ENCODE assay signal across 26 cellular contexts in genomic region chr9:37242089-37242488, GRCh38.
"Had no signal": no experiment of that assay in that cellular context is flagged by ENCODE, and none has a peak within 500 bp of the region (broad histone marks: within the 10 kb centered on the region; RNA-seq: fewer than 3 reads in every experiment).

No MANE protein-coding gene starts in this region.

- H3K9me3 ChIP-seq: colonic mucosa, esophagus muscularis mucosa, gastroesophageal sphincter, heart left ventricle, left lung, ovary, psoas muscle, spleen, thoracic aorta, tibial nerve, upper lobe of left lung had no signal

- FAIRE-seq: endothelial cell of umbilical vein, urothelium cell line had no signal

- DNase-seq: colonic mucosa; effector memory CD4-positive, alpha-beta T cell; foreskin keratinocyte; heart left ventricle; left cardiac atrium; left lung; mesendoderm; midbrain; natural killer cell; occipital lobe; ovary; posterior cingulate gyrus; psoas muscle; right cardiac atrium; spleen; stimulated activated naive B cell treated with anti-CD40 and anti-IgM and Interleukin-4, amounts not matched to agents 10 μg/mL and 1 μg/mL and 100 μg/mL, for 72 hours; upper lobe of left lung had no signal

- H3K36me3 ChIP-seq: colonic mucosa, esophagus muscularis mucosa, gastroesophageal sphincter, heart left ventricle, left lung, ovary, spleen, thoracic aorta, tibial nerve, upper lobe of left lung had no signal

- H3K4me3 Mint-ChIP-seq: natural killer cell; stimulated activated naive B cell treated with anti-CD40 and anti-IgM and Interleukin-4, amounts not matched to agents 10 μg/mL and 1 μg/mL and 100 μg/mL, for 72 hours; stimulated activated naive CD8-positive, alpha-beta T cell treated with anti-CD3 and anti-CD28 coated beads, Interleukin-15, Interleukin-2, amounts not matched to agents 100 ng/mL and 50 ng/mL, for 24 hours had no signal

- H3K27me3 ChIP-seq: colonic mucosa, esophagus muscularis mucosa, foreskin keratinocyte, gastroesophageal sphincter, heart left ventricle, hepatocyte, left lung, ovary, spleen, tibial nerve, upper lobe of left lung had no signal

- H3K9me3 Mint-ChIP-seq: natural killer cell; stimulated activated naive B cell treated with anti-CD40 and anti-IgM and Interleukin-4, amounts not matched to agents 10 μg/mL and 1 μg/mL and 100 μg/mL, for 72 hours; stimulated activated naive CD8-positive, alpha-beta T cell treated with anti-CD3 and anti-CD28 coated beads, Interleukin-15, Interleukin-2, amounts not matched to agents 100 ng/mL and 50 ng/mL, for 24 hours had no signal

- H3K27ac ChIP-seq: colonic mucosa, esophagus muscularis mucosa, foreskin keratinocyte, gastroesophageal sphincter, heart left ventricle, hepatocyte, left lung, ovary, psoas muscle, skin epidermis, spleen, thoracic aorta, tibial nerve, upper lobe of left lung had no signal

- H3K27ac Mint-ChIP-seq: natural killer cell; stimulated activated naive CD8-positive, alpha-beta T cell treated with anti-CD3 and anti-CD28 coated beads, Interleukin-15, Interleukin-2, amounts not matched to agents 100 ng/mL and 50 ng/mL, for 24 hours had no signal

- H3K4me2 ChIP-seq: hepatocyte had no signal

- H3K4me1 ChIP-seq: colonic mucosa, esophagus muscularis mucosa, foreskin keratinocyte, gastroesophageal sphincter, left lung, tibial nerve had no signal

- ATAC-seq: foreskin keratinocyte; gastroesophageal sphincter; heart left ventricle; left cardiac atrium; left lung; natural killer cell; psoas muscle; right cardiac atrium; stimulated activated naive B cell treated with anti-CD40 and anti-IgM and Interleukin-4, amounts not matched to agents 10 μg/mL and 1 μg/mL and 100 μg/mL, for 72 hours had no signal

- H3K27me3 Mint-ChIP-seq: stimulated activated naive B cell treated with anti-CD40 and anti-IgM and Interleukin-4, amounts not matched to agents 10 μg/mL and 1 μg/mL and 100 μg/mL, for 72 hours; stimulated activated naive CD8-positive, alpha-beta T cell treated with anti-CD3 and anti-CD28 coated beads, Interleukin-15, Interleukin-2, amounts not matched to agents 100 ng/mL and 50 ng/mL, for 24 hours had no signal

- H3K36me3 Mint-ChIP-seq: natural killer cell had no signal

- H3K4me3 ChIP-seq: colonic mucosa, esophagus muscularis mucosa, gastroesophageal sphincter, heart left ventricle, hepatocyte, left lung, ovary, psoas muscle, skin epidermis, spleen, thoracic aorta, tibial nerve, upper lobe of left lung had no signal

- H2AFZ ChIP-seq: hepatocyte had no signal
